Comparison of ENCODE assay signal across 8 cellular contexts in the genomic region with DNA sequence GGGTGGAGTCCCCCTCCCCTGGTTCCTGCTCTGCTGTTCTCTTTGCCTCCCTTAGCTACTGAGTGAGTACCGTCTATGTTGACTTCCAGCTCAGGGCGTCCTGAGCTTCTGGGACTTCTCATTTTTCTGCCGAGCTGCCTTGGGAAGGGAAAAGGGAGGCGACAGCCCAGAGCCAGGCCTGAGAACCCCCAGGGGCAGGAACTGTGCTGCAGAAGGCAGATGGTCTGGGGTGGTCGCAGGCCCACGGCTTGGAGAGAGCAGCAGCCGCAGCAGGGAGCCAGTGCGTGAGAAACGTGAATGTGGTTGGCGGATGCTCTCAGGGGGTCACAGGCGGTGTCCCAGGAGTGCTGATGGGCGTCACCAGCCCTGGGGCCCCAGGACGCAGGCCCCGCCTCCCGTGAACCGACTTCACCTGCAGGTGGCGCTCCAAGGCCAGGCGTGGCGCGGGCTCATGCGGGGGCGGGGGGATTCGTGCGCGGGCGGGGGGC. TPM values are rescaled to one million over a fixed set of nuclear protein-coding genes. Genes with fewer than 3 reads are reported as not detected.
A peak's percentile ranks its signal among the peaks of the same experiment; 100 is the strongest.
DNase-seq lines count a peak whose midpoint lies in the region; ATAC-seq lines count a peak whose summit lies in the region.

No MANE protein-coding gene starts in this region.

- POLR2A ChIA-PET in activated CD4-positive, alpha-beta memory T cell treated with anti-CD3 and anti-CD28 coated beads, Interleukin-2, amount 10 ng/mL, durations not matched to agents 7 days and 5 days (lab: Charles Lee), result no interaction called here

- peaks cover 3% of the 10 kb centered on the region for H3K4me1 Mint-ChIP-seq in activated CD4-positive, alpha-beta memory T cell treated with anti-CD3 and anti-CD28 coated beads, Interleukin-2, amount 10 ng/mL, durations not matched to agents 7 days and 5 days
- H3K4me1 Mint-ChIP-seq in effector memory CD8-positive, alpha-beta T cell (ENCODE audit: low read depth in 2 of 2), result peaks cover 13 to 17% of the 10 kb centered on the region in 2 donors
- H3K4me1 Mint-ChIP-seq in naive B cell, result peaks cover 19 to 30% (median 24%) of the 10 kb centered on the region in 3 donors
- H3K4me1 Mint-ChIP-seq in stimulated activated naive CD8-positive, alpha-beta T cell treated with anti-CD3 and anti-CD28 coated beads, Interleukin-15, Interleukin-2, amounts not matched to agents 100 ng/mL and 50 ng/mL, for 24 hours (ENCODE audit: low read depth), result peaks cover 11% of the 10 kb centered on the region

- H4K20me1 ChIP-seq in BLaER1, result peaks cover 35% of the 10 kb centered on the region

- peaks cover 6% of the 10 kb centered on the region for H3K9me3 Mint-ChIP-seq in activated CD4-positive, alpha-beta memory T cell treated with anti-CD3 and anti-CD28 coated beads, Interleukin-2, amount 10 ng/mL, durations not matched to agents 7 days and 5 days
- H3K9me3 Mint-ChIP-seq in effector memory CD8-positive, alpha-beta T cell, result peaks cover 7 to 12% of the 10 kb centered on the region in 2 donors
- H3K9me3 Mint-ChIP-seq in naive B cell, result peaks cover 0 to 9% (median 0%) of the 10 kb centered on the region in 7 donors
- peaks cover 9% of the 10 kb centered on the region for H3K9me3 Mint-ChIP-seq in stimulated activated naive CD8-positive, alpha-beta T cell treated with anti-CD3 and anti-CD28 coated beads, Interleukin-15, Interleukin-2, amounts not matched to agents 100 ng/mL and 50 ng/mL, for 24 hours

- H3K36me3 Mint-ChIP-seq in activated CD4-positive, alpha-beta memory T cell treated with anti-CD3 and anti-CD28 coated beads, Interleukin-2, amount 10 ng/mL, durations not matched to agents 7 days and 5 days (ENCODE audit: low read depth), result no peaks in the 10 kb centered on the region
- peaks cover 9% of the 10 kb centered on the region for H3K36me3 Mint-ChIP-seq in effector memory CD8-positive, alpha-beta T cell (ENCODE audit: insufficient read depth)
- no peaks in the 10 kb centered on the region for H3K36me3 Mint-ChIP-seq in naive B cell
- no peaks in the 10 kb centered on the region for H3K36me3 Mint-ChIP-seq in stimulated activated naive CD8-positive, alpha-beta T cell treated with anti-CD3 and anti-CD28 coated beads, Interleukin-15, Interleukin-2, amounts not matched to agents 100 ng/mL and 50 ng/mL, for 24 hours (ENCODE audit: low read depth)

- no peaks in the 10 kb centered on the region for H3K9me3 ChIP-seq in BLaER1

- peak; percentile 49 for DNase-seq in NCI-H1436 treated with DMSO at 0.1 percent for 48 hours (lab: John Stamatoyannopoulos, UW)
- DNase-seq in activated CD4-positive, alpha-beta memory T cell treated with anti-CD3 and anti-CD28 coated beads, Interleukin-2, amount 10 ng/mL, durations not matched to agents 7 days and 5 days, result peak; percentile 78
- DNase-seq in effector memory CD8-positive, alpha-beta T cell, result peak; percentile 83 to 86 (median 86)
- DNase-seq in naive B cell, result peak; percentile 85
- DNase-seq in putamen (ENCODE audit: low spot score), result no peak

- CTCF ChIA-PET in activated CD4-positive, alpha-beta memory T cell treated with anti-CD3 and anti-CD28 coated beads, Interleukin-2, amount 10 ng/mL, durations not matched to agents 7 days and 5 days (lab: Charles Lee), result interaction anchor here (0.7 to 0.8 kb wide), 2 partner anchors 58 to 59 kb away, joined by 3 to 4 read pairs; no protein-coding TSS in a partner anchor

- peaks cover 75% of the 10 kb centered on the region for H3K4me1 ChIP-seq in BLaER1

- ATAC-seq in GM21529 (IDR thresholded peaks at IDR 0.05; ENCODE audit: unreplicated experiment) (peak; percentile 58), naive B cell (ENCODE audit: low read depth in 2 of 2) (peak; percentile 95)
- ATAC-seq in effector memory CD8-positive, alpha-beta T cell (replicated peaks), result peak; percentile 85

- peaks cover 39% of the 10 kb centered on the region for H3K27me3 ChIP-seq in BLaER1

- H3K27ac Mint-ChIP-seq in activated CD4-positive, alpha-beta memory T cell treated with anti-CD3 and anti-CD28 coated beads, Interleukin-2, amount 10 ng/mL, durations not matched to agents 7 days and 5 days, result peak overlapping the region; percentile 16
- peak overlapping the region; percentile 19 to 84 for H3K27ac Mint-ChIP-seq in effector memory CD8-positive, alpha-beta T cell
- peak overlapping the region; percentile 93 to 98 (median 97) for H3K27ac Mint-ChIP-seq in naive B cell
- H3K27ac Mint-ChIP-seq in stimulated activated naive CD8-positive, alpha-beta T cell treated with anti-CD3 and anti-CD28 coated beads, Interleukin-15, Interleukin-2, amounts not matched to agents 100 ng/mL and 50 ng/mL, for 24 hours, result peak overlapping the region; percentile 85

- 0 out of 2 replicates have a peak overlapping the region, but pooled peaks have one; percentile 31 for H3K4me3 ChIP-seq in BLaER1

- H3K4me3 Mint-ChIP-seq in activated CD4-positive, alpha-beta memory T cell treated with anti-CD3 and anti-CD28 coated beads, Interleukin-2, amount 10 ng/mL, durations not matched to agents 7 days and 5 days, result no peak overlapping the region
- peak overlapping the region; percentile 35 to 70 for H3K4me3 Mint-ChIP-seq in effector memory CD8-positive, alpha-beta T cell
- peak overlapping the region; percentile 68 to 91 (median 80) for H3K4me3 Mint-ChIP-seq in naive B cell
- peak overlapping the region; percentile 67 for H3K4me3 Mint-ChIP-seq in stimulated activated naive CD8-positive, alpha-beta T cell treated with anti-CD3 and anti-CD28 coated beads, Interleukin-15, Interleukin-2, amounts not matched to agents 100 ng/mL and 50 ng/mL, for 24 hours

- no peaks in the 10 kb centered on the region for H3K36me3 ChIP-seq in BLaER1

- H3K27ac ChIP-seq in BLaER1, result peak overlapping the region; percentile 35; the same call in 1 of the 2 replicates

- no peaks in the 10 kb centered on the region for H3K27me3 Mint-ChIP-seq in activated CD4-positive, alpha-beta memory T cell treated with anti-CD3 and anti-CD28 coated beads, Interleukin-2, amount 10 ng/mL, durations not matched to agents 7 days and 5 days
- no peaks in the 10 kb centered on the region for H3K27me3 Mint-ChIP-seq in effector memory CD8-positive, alpha-beta T cell
- no peaks in the 10 kb centered on the region for H3K27me3 Mint-ChIP-seq in naive B cell
- H3K27me3 Mint-ChIP-seq in stimulated activated naive CD8-positive, alpha-beta T cell treated with anti-CD3 and anti-CD28 coated beads, Interleukin-15, Interleukin-2, amounts not matched to agents 100 ng/mL and 50 ng/mL, for 24 hours, result no peaks in the 10 kb centered on the region

- peak overlapping the region; percentile 93 for H3K4me2 ChIP-seq in BLaER1

- H3K9ac ChIP-seq in BLaER1, result no peak overlapping the region

RNA-seq across cellular contexts. Expression of a gene that starts 9.2 kb away (rescaled TPM):
- 1 to 10 TPM; 5.5 to 6.3 TPM for total RNA-seq in activated CD4-positive, alpha-beta memory T cell treated with anti-CD3 and anti-CD28 coated beads, Interleukin-2, amount 10 ng/mL, durations not matched to agents 7 days and 5 days
- polyA plus RNA-seq in naive B cell (ENCODE audit: low read depth in 6 of 6), result 10 to 100 TPM in 1 of 6 donors, 1 to 10 TPM in 5; 3.3 to 10.3 (median 6.2) TPM

RNA-seq across cellular contexts. Expression of a gene that starts 55.8 kb away (rescaled TPM):
- 1 to 10 TPM; 3.3 to 3.9 TPM for total RNA-seq in activated CD4-positive, alpha-beta memory T cell treated with anti-CD3 and anti-CD28 coated beads, Interleukin-2, amount 10 ng/mL, durations not matched to agents 7 days and 5 days
- 10 to 100 TPM in 1 of 6 donors, 1 to 10 TPM in 5; 7.7 to 11.1 (median 8.7) TPM for polyA plus RNA-seq in naive B cell (ENCODE audit: low read depth in 6 of 6)

Comparison
In these comparisons a context has a peak if more than half of its experiments do, and no peak if none do; other contexts are left out.
1. H3K27ac Mint-ChIP-seq: peak in every context shown above with its lines; median percentile 97 in naive B cell; 85 in stimulated activated naive CD8-positive, alpha-beta T cell treated with anti-CD3 and anti-CD28 coated beads, Interleukin-15, Interleukin-2, amounts not matched to agents 100 ng/mL and 50 ng/mL, for 24 hours; 52 in effector memory CD8-positive, alpha-beta T cell; 16 in activated CD4-positive, alpha-beta memory T cell treated with anti-CD3 and anti-CD28 coated beads, Interleukin-2, amount 10 ng/mL, durations not matched to agents 7 days and 5 days.